ENCODE assay signal across 25 cellular contexts in the genomic region with DNA sequence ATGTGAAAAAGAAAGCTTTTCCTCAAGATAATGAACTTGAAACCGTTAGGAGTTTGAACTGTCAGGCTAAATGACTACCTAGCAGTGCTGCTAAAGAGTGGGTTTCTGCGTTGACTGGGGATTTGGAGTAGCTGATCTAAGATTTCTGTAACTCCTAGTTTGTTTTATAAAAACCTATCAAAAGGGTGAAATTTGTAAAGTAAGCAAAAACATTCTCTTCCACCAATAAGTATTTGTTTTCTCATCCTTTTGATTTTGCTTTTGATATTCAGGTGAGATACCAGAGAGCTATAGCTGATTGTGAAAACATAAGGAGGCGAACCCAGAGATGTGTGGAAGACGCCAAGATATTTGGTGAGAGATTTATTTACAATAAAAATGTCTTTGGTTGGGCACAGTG. TPM values are rescaled to one million over a fixed set of nuclear protein-coding genes. Genes with fewer than 3 reads are reported as not detected.
DNase-seq lines count a peak whose midpoint lies in the region; ATAC-seq lines count a peak whose summit lies in the region.
"Had no signal": no experiment of that assay in that cellular context is flagged by ENCODE, and none has a peak within 500 bp of the region (broad histone marks: within the 10 kb centered on the region; RNA-seq: fewer than 3 reads in every experiment).

No MANE protein-coding gene starts in this region.

- H3K4me3 Mint-ChIP-seq in activated naive CD4-positive, alpha-beta T cell treated with anti-CD3 and anti-CD28 coated beads for 36 hours: no peak overlapping the region
- peak overlapping the region in 3 of 7 donors; percentile 24 to 83 (median 34) for H3K4me3 Mint-ChIP-seq in CD8-positive, alpha-beta memory T cell
- peak overlapping the region; percentile 81 for H3K4me3 Mint-ChIP-seq in activated CD4-positive, alpha-beta memory T cell treated with anti-CD3 and anti-CD28 coated beads, Interleukin-2, amount 10 ng/mL, durations not matched to agents 7 days and 5 days
- H3K4me3 Mint-ChIP-seq: H9 had no signal

- peaks cover 74% of the 10 kb centered on the region for H3K4me1 Mint-ChIP-seq in activated naive CD4-positive, alpha-beta T cell treated with anti-CD3 and anti-CD28 coated beads for 36 hours (ENCODE audit: low read depth)
- H3K4me1 Mint-ChIP-seq in CD8-positive, alpha-beta memory T cell: peaks cover 62 to 88% (median 86%) of the 10 kb centered on the region in 3 donors
- H3K4me1 Mint-ChIP-seq in activated CD4-positive, alpha-beta memory T cell treated with anti-CD3 and anti-CD28 coated beads, Interleukin-2, amount 10 ng/mL, durations not matched to agents 7 days and 5 days: peaks cover 74% of the 10 kb centered on the region

- ATAC-seq in HG02884 (IDR thresholded peaks at IDR 0.05; ENCODE audit: unreplicated experiment): no peak
- ATAC-seq: left colon, PC-3 had no signal

- H3K27ac Mint-ChIP-seq in activated naive CD4-positive, alpha-beta T cell treated with anti-CD3 and anti-CD28 coated beads for 36 hours: peak overlapping the region; percentile 60
- H3K27ac Mint-ChIP-seq in CD8-positive, alpha-beta memory T cell: peak overlapping the region in 7 of 8 donors; percentile 59 to 95 (median 82)
- peak overlapping the region; percentile 87 for H3K27ac Mint-ChIP-seq in activated CD4-positive, alpha-beta memory T cell treated with anti-CD3 and anti-CD28 coated beads, Interleukin-2, amount 10 ng/mL, durations not matched to agents 7 days and 5 days
- H3K27ac Mint-ChIP-seq: H9 had no signal

- no peaks in the 10 kb centered on the region for H3K27me3 Mint-ChIP-seq in activated naive CD4-positive, alpha-beta T cell treated with anti-CD3 and anti-CD28 coated beads for 36 hours (ENCODE audit: low read depth)
- no peaks in the 10 kb centered on the region for H3K27me3 Mint-ChIP-seq in CD8-positive, alpha-beta memory T cell
- no peaks in the 10 kb centered on the region for H3K27me3 Mint-ChIP-seq in activated CD4-positive, alpha-beta memory T cell treated with anti-CD3 and anti-CD28 coated beads, Interleukin-2, amount 10 ng/mL, durations not matched to agents 7 days and 5 days

- CTCF ChIA-PET in activated naive CD4-positive, alpha-beta T cell treated with anti-CD3 and anti-CD28 coated beads for 36 hours (lab: Charles Lee): interaction anchor here (0.5 to 1.2 kb wide), 2 partner anchors 30 to 33 kb away, joined by 3 to 5 read pairs; no protein-coding TSS in a partner anchor
- CTCF ChIA-PET in CD8-positive, alpha-beta memory T cell (lab: Charles Lee): interaction anchor here (1.0 to 1.4 kb wide), 3 partner anchors 9 to 93 kb away, joined by 3 to 6 read pairs (median 5); partner anchors contain the start of gene PCYOX1L
- CTCF ChIA-PET in activated CD4-positive, alpha-beta memory T cell treated with anti-CD3 and anti-CD28 coated beads, Interleukin-2, amount 10 ng/mL, durations not matched to agents 7 days and 5 days (lab: Charles Lee): interaction anchor here (1.0 to 8.4 kb wide), 3 partner anchors 8 to 17 kb away, joined by 5 to 63 read pairs (median 6); partner anchors contain the start of gene PCYOX1L

- H3K27ac ChIP-seq in CD8-positive, alpha-beta memory T cell (ENCODE audit: low read depth, low read length): no peak overlapping the region
- H3K27ac ChIP-seq in epithelial cell of prostate: peak overlapping the region; percentile 81
- H3K27ac ChIP-seq: esophagus muscularis mucosa had no signal

- no peaks in the 10 kb centered on the region for H3K9me3 ChIP-seq in CD8-positive, alpha-beta memory T cell (ENCODE audit: low read length)
- H3K9me3 ChIP-seq: esophagus muscularis mucosa had no signal

- no peaks in the 10 kb centered on the region for H3K9me3 Mint-ChIP-seq in activated naive CD4-positive, alpha-beta T cell treated with anti-CD3 and anti-CD28 coated beads for 36 hours
- no peaks in the 10 kb centered on the region for H3K9me3 Mint-ChIP-seq in CD8-positive, alpha-beta memory T cell
- H3K9me3 Mint-ChIP-seq in activated CD4-positive, alpha-beta memory T cell treated with anti-CD3 and anti-CD28 coated beads, Interleukin-2, amount 10 ng/mL, durations not matched to agents 7 days and 5 days: no peaks in the 10 kb centered on the region
- H3K9me3 Mint-ChIP-seq: H9 had no signal

- POLR2A ChIA-PET in CD8-positive, alpha-beta memory T cell (lab: Charles Lee): no interaction called here
- POLR2A ChIA-PET in activated CD4-positive, alpha-beta memory T cell treated with anti-CD3 and anti-CD28 coated beads, Interleukin-2, amount 10 ng/mL, durations not matched to agents 7 days and 5 days (lab: Charles Lee): interaction anchor here (1.0 to 10.8 kb wide), 4 partner anchors 8 to 202 kb away, joined by 3 to 445 read pairs (median 5); partner anchors contain the start of genes CSNK1A1 and PCYOX1L

- intact Hi-C loops in activated naive CD4-positive, alpha-beta T cell treated with anti-CD3 and anti-CD28 coated beads for 36 hours (cut with micrococcal nuclease): loop anchor here (5.0 to 10.0 kb wide), 2 partner anchors 615 to 1063 kb away; partner anchors contain the start of genes CD74 and SLC26A2

- peaks cover 50% of the 10 kb centered on the region for H3K36me3 ChIP-seq in CD8-positive, alpha-beta memory T cell (ENCODE audit: insufficient read depth, low read length)

- no peaks in the 10 kb centered on the region for H3K27me3 ChIP-seq in CD8-positive, alpha-beta memory T cell (ENCODE audit: insufficient read depth, low read length, poor library complexity, severe bottlenecking)
- H3K27me3 ChIP-seq: esophagus muscularis mucosa had no signal

- H3K36me3 Mint-ChIP-seq in activated naive CD4-positive, alpha-beta T cell treated with anti-CD3 and anti-CD28 coated beads for 36 hours (ENCODE audit: low read depth): peaks cover 75% of the 10 kb centered on the region
- H3K36me3 Mint-ChIP-seq in CD8-positive, alpha-beta memory T cell: peaks cover 28 to 75% (median 30%) of the 10 kb centered on the region in 3 donors
- peaks cover 84% of the 10 kb centered on the region for H3K36me3 Mint-ChIP-seq in activated CD4-positive, alpha-beta memory T cell treated with anti-CD3 and anti-CD28 coated beads, Interleukin-2, amount 10 ng/mL, durations not matched to agents 7 days and 5 days (ENCODE audit: low read depth)

- DNase-seq in activated naive CD4-positive, alpha-beta T cell treated with anti-CD3 and anti-CD28 coated beads for 36 hours: no peak
- DNase-seq in activated naive CD4-positive, alpha-beta T cell treated with anti-CD3 and anti-CD28 coated beads, Interleukin-2, amount 50 U/mL, for 16 hours: no peak
- DNase-seq in CD8-positive, alpha-beta memory T cell: no peak
- no peak for DNase-seq in activated CD4-positive, alpha-beta memory T cell treated with anti-CD3 and anti-CD28 coated beads, Interleukin-2, amount 10 ng/mL, durations not matched to agents 7 days and 5 days
- DNase-seq in epithelial cell of prostate (ENCODE audit: low read depth, low spot score): no peak
- no peak for DNase-seq in activated CD4-positive, CD25-positive, alpha-beta regulatory T cell (lab: John Stamatoyannopoulos, UW)
- DNase-seq: activated CD4-positive, alpha-beta T cell treated with anti-CD3 and anti-CD28 coated beads, Interleukin-2, amount 50 U/mL, for 1 hour; C1 segment of cervical spinal cord; effector CD4-positive, alpha-beta T cell; foreskin melanocyte; H9; left colon; mesendoderm; NCI-H1048; NCI-H1694 treated with DMSO at 0.1 percent for 48 hours; NCI-H2171; NCI-H510A treated with DMSO at 0.1 percent for 48 hours; nucleus accumbens; PC-3; SHP77; small intestine; stimulated activated CD4-positive, alpha-beta T cell treated with anti-CD3 and anti-CD28 coated beads, Interleukin-1b, Interleukin-23, amount 100 ng/mL, for 48 hours; substantia nigra had no signal

- H3K4me3 ChIP-seq in CD8-positive, alpha-beta memory T cell (ENCODE audit: low read length): no peak overlapping the region
- H3K4me3 ChIP-seq: esophagus muscularis mucosa had no signal

- H3K4me1 ChIP-seq in CD8-positive, alpha-beta memory T cell (ENCODE audit: insufficient read depth, low read length): peaks cover 68% of the 10 kb centered on the region

RNA-seq across cellular contexts. Expression of gene GRPEL2, which starts 4.1 kb away (rescaled TPM):
- 10 to 100 TPM; 44.7 to 49.6 TPM for total RNA-seq in activated naive CD4-positive, alpha-beta T cell treated with anti-CD3 and anti-CD28 coated beads for 36 hours
- total RNA-seq in CD8-positive, alpha-beta memory T cell: 10 to 100 TPM; 33.4 to 36.5 TPM
- polyA plus RNA-seq in CD8-positive, alpha-beta memory T cell: 4.5 TPM
- total RNA-seq in activated CD4-positive, alpha-beta memory T cell treated with anti-CD3 and anti-CD28 coated beads, Interleukin-2, amount 10 ng/mL, durations not matched to agents 7 days and 5 days: 10 to 100 TPM; 43.8 to 49.4 TPM

RNA-seq across cellular contexts. Expression of gene PCYOX1L, which starts 8.5 kb away (rescaled TPM):
- 10 to 100 TPM; 19.9 to 21.0 TPM for total RNA-seq in activated naive CD4-positive, alpha-beta T cell treated with anti-CD3 and anti-CD28 coated beads for 36 hours
- 10 to 100 TPM; 22.6 to 23.3 TPM for total RNA-seq in CD8-positive, alpha-beta memory T cell
- 11.9 TPM for polyA plus RNA-seq in CD8-positive, alpha-beta memory T cell
- 10 to 100 TPM; 41.2 to 42.1 TPM for total RNA-seq in activated CD4-positive, alpha-beta memory T cell treated with anti-CD3 and anti-CD28 coated beads, Interleukin-2, amount 10 ng/mL, durations not matched to agents 7 days and 5 days

RNA-seq across cellular contexts. Expression of gene IL17B, which starts 29.7 kb away (rescaled TPM):
- total RNA-seq in activated naive CD4-positive, alpha-beta T cell treated with anti-CD3 and anti-CD28 coated beads for 36 hours: not detected
- not detected for total RNA-seq in CD8-positive, alpha-beta memory T cell
- polyA plus RNA-seq in CD8-positive, alpha-beta memory T cell: not detected
- not detected for total RNA-seq in activated CD4-positive, alpha-beta memory T cell treated with anti-CD3 and anti-CD28 coated beads, Interleukin-2, amount 10 ng/mL, durations not matched to agents 7 days and 5 days
- total RNA-seq: H9, PC-3 had no signal
